ENCODE assay signal across 15 cellular contexts in the genomic region with DNA sequence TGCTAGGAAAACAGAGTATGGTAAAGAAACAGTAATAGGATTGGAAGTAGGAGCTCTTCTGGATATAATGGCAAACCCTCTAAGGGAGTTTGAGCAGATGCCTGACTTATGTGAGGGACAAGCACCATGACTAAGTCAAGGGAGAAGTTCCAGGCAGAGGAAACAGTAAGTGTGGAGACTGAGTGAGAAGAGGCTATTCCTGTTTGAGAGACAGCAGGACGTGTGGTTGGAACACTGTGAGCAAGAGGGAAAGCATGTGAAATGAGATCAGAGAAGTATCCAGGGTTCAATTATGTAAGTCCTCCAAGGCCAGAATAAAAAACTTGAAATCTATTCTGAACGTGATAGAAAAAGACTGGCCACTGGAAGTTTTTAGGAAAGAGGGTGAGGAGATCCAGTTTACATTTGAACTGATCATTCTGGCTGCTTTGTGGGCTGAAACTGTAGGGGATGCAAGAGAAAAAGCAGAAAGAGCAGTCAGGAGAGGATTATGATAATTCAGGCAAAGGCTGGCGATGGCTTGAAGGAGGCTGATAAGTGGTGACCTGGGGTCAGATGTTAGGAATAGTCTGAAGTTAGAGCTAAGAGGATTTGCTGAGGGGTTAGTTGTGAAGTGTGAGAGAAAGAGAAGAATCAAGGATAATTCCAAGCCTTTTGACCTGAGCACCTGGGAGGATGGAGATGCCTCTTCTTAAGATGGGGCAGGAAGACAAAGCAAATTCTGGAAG. TPM values are rescaled to one million over a fixed set of nuclear protein-coding genes. Genes with fewer than 3 reads are reported as not detected.
DNase-seq lines count a peak whose midpoint lies in the region; TF ChIP-seq lines count a peak whose summit lies in the region.
"Had no signal": no experiment of that assay in that cellular context is flagged by ENCODE, and none has a peak within 500 bp of the region (broad histone marks: within the 10 kb centered on the region; RNA-seq: fewer than 3 reads in every experiment).

No MANE protein-coding gene starts in this region.

- no peak overlapping the region for H3K27ac Mint-ChIP-seq in CD8-positive, alpha-beta memory T cell
- H3K27ac Mint-ChIP-seq in activated CD4-positive, alpha-beta memory T cell treated with anti-CD3 and anti-CD28 coated beads, Interleukin-2, amount 10 ng/mL, durations not matched to agents 7 days and 5 days, result no peak overlapping the region

- H3K4me3 ChIP-seq in fibroblast of villous mesenchyme (ENCODE audit: low read depth, low read length), result no peak overlapping the region
- H3K4me3 ChIP-seq in skeletal muscle cell (ENCODE audit: low read depth, low read length), result no peak overlapping the region
- no peak overlapping the region for H3K4me3 ChIP-seq in CD8-positive, alpha-beta memory T cell (ENCODE audit: low read length)
- H3K4me3 ChIP-seq: ascending aorta, PC-9, prostate gland had no signal

- H3K36me3 ChIP-seq in CD8-positive, alpha-beta memory T cell (ENCODE audit: insufficient read depth, low read length), result no peaks in the 10 kb centered on the region
- H3K36me3 ChIP-seq: ascending aorta, prostate gland had no signal

- DNase-seq in GM04504 (ENCODE audit: low read depth), result peak; percentile 39
- DNase-seq in RPMI7951 (ENCODE audit: low read depth), result peak; percentile 7
- DNase-seq in fibroblast of villous mesenchyme (ENCODE audit: low read depth), result peak; percentile 56
- DNase-seq in skeletal muscle cell (ENCODE audit: low read depth), result peak; percentile 60
- no peak for DNase-seq in CD8-positive, alpha-beta memory T cell
- DNase-seq in activated CD4-positive, alpha-beta memory T cell treated with anti-CD3 and anti-CD28 coated beads, Interleukin-2, amount 10 ng/mL, durations not matched to agents 7 days and 5 days, result no peak
- no peak for DNase-seq in activated CD4-positive, alpha-beta T cell treated with anti-CD3 and anti-CD28 coated beads, Interleukin-2, amount 50 U/mL, for 1 hour
- DNase-seq: effector CD4-positive, alpha-beta T cell; glutamatergic neuron; left cardiac atrium; NCI-H446 treated with DMSO at 0.1 percent for 48 hours; PC-9 had no signal

- H3K9me3 Mint-ChIP-seq in CD8-positive, alpha-beta memory T cell, result no peaks in the 10 kb centered on the region
- no peaks in the 10 kb centered on the region for H3K9me3 Mint-ChIP-seq in activated CD4-positive, alpha-beta memory T cell treated with anti-CD3 and anti-CD28 coated beads, Interleukin-2, amount 10 ng/mL, durations not matched to agents 7 days and 5 days

- no peak for TF ChIP-seq CTCF in fibroblast of villous mesenchyme (IDR thresholded peaks at IDR 0.05; ENCODE audit: insufficient read depth, low read depth, low read length)

- H3K4me3 Mint-ChIP-seq in CD8-positive, alpha-beta memory T cell, result no peak overlapping the region
- H3K4me3 Mint-ChIP-seq in activated CD4-positive, alpha-beta memory T cell treated with anti-CD3 and anti-CD28 coated beads, Interleukin-2, amount 10 ng/mL, durations not matched to agents 7 days and 5 days, result no peak overlapping the region

- CTCF ChIA-PET in CD8-positive, alpha-beta memory T cell (lab: Charles Lee), result interaction anchor here (1.4 kb wide), 1 partner anchor 14 kb away, joined by 4 read pairs; no protein-coding TSS in a partner anchor
- CTCF ChIA-PET in activated CD4-positive, alpha-beta memory T cell treated with anti-CD3 and anti-CD28 coated beads, Interleukin-2, amount 10 ng/mL, durations not matched to agents 7 days and 5 days (lab: Charles Lee), result no interaction called here

- POLR2A ChIA-PET in CD8-positive, alpha-beta memory T cell (lab: Charles Lee), result no interaction called here
- POLR2A ChIA-PET in activated CD4-positive, alpha-beta memory T cell treated with anti-CD3 and anti-CD28 coated beads, Interleukin-2, amount 10 ng/mL, durations not matched to agents 7 days and 5 days (lab: Charles Lee), result no interaction called here

- peaks cover 4 to 8% of the 10 kb centered on the region in 2 donors for H3K27me3 Mint-ChIP-seq in CD8-positive, alpha-beta memory T cell
- H3K27me3 Mint-ChIP-seq in activated CD4-positive, alpha-beta memory T cell treated with anti-CD3 and anti-CD28 coated beads, Interleukin-2, amount 10 ng/mL, durations not matched to agents 7 days and 5 days, result peaks cover 6% of the 10 kb centered on the region

- H3K4me1 ChIP-seq in CD8-positive, alpha-beta memory T cell (ENCODE audit: insufficient read depth, low read length), result no peaks in the 10 kb centered on the region
- H3K4me1 ChIP-seq: ascending aorta, prostate gland had no signal

- H3K9me3 ChIP-seq in CD8-positive, alpha-beta memory T cell (ENCODE audit: low read length), result no peaks in the 10 kb centered on the region
- H3K9me3 ChIP-seq: ascending aorta, prostate gland had no signal

- no peaks in the 10 kb centered on the region for H3K27me3 ChIP-seq in CD8-positive, alpha-beta memory T cell (ENCODE audit: insufficient read depth, low read length, poor library complexity, severe bottlenecking)
- H3K27me3 ChIP-seq: ascending aorta had no signal

- H3K4me1 Mint-ChIP-seq in CD8-positive, alpha-beta memory T cell, result peaks cover 2 to 18% (median 16%) of the 10 kb centered on the region in 3 donors
- H3K4me1 Mint-ChIP-seq in activated CD4-positive, alpha-beta memory T cell treated with anti-CD3 and anti-CD28 coated beads, Interleukin-2, amount 10 ng/mL, durations not matched to agents 7 days and 5 days, result peaks cover 4% of the 10 kb centered on the region

- no peak overlapping the region for H3K27ac ChIP-seq in CD8-positive, alpha-beta memory T cell (ENCODE audit: low read depth, low read length)
- H3K27ac ChIP-seq: ascending aorta, PC-9, prostate gland, VCaP had no signal

- peaks cover 0 to 5% (median 0%) of the 10 kb centered on the region in 3 donors for H3K36me3 Mint-ChIP-seq in CD8-positive, alpha-beta memory T cell
- H3K36me3 Mint-ChIP-seq in activated CD4-positive, alpha-beta memory T cell treated with anti-CD3 and anti-CD28 coated beads, Interleukin-2, amount 10 ng/mL, durations not matched to agents 7 days and 5 days (ENCODE audit: low read depth), result no peaks in the 10 kb centered on the region

RNA-seq across cellular contexts. Expression of a gene that starts 19.2 kb away (rescaled TPM):
- total RNA-seq in RPMI7951 (2014; rRNA removed; shearing (Covaris generic)), result 9.3 and 12.1 TPM in 2 replicates
- total RNA-seq in fibroblast of villous mesenchyme, result 7.8 and 10.6 TPM in 2 replicates
- total RNA-seq in CD8-positive, alpha-beta memory T cell, result 10 to 100 TPM; 52.4 to 53.0 TPM
- 49.0 TPM for polyA plus RNA-seq in CD8-positive, alpha-beta memory T cell
- 10 to 100 TPM; 46.5 to 50.1 TPM for total RNA-seq in activated CD4-positive, alpha-beta memory T cell treated with anti-CD3 and anti-CD28 coated beads, Interleukin-2, amount 10 ng/mL, durations not matched to agents 7 days and 5 days

Comparison
In these comparisons a context has a peak if more than half of its experiments do, and no peak if none do; other contexts are left out.
1. DNase-seq: peak in GM04504 (single experiment), RPMI7951 (single experiment), fibroblast of villous mesenchyme (single experiment) and skeletal muscle cell (single experiment); none in CD8-positive, alpha-beta memory T cell (0 of 5), activated CD4-positive, alpha-beta memory T cell treated with anti-CD3 and anti-CD28 coated beads, Interleukin-2, amount 10 ng/mL, durations not matched to agents 7 days and 5 days (single experiment) and activated CD4-positive, alpha-beta T cell treated with anti-CD3 and anti-CD28 coated beads, Interleukin-2, amount 50 U/mL, for 1 hour (single experiment).